8 cellular contexts compared by ENCODE assay signal in genomic region chr5:132813599-132814440, GRCh38. TPM values are rescaled to one million over a fixed set of nuclear protein-coding genes. Genes with fewer than 3 reads are reported as not detected.
DNase-seq lines count a peak whose midpoint lies in the region; ATAC-seq and TF ChIP-seq lines count a peak whose summit lies in the region.

No MANE protein-coding gene starts in this region.

- H3K9ac ChIP-seq in GM23248, result no peak overlapping the region

- TF ChIP-seq CTCF in AG04450 (IDR thresholded peaks at IDR 0.05; ENCODE audit: low read depth, low read length), result no peak

- H2AFZ ChIP-seq in GM23248, result peak overlapping the region; percentile 63

- H3K4me3 ChIP-seq in AG04450 (ENCODE audit: low read depth, low read length) (peak overlapping the region; percentile 44; the same call in 1 of the 2 replicates), GM23248 (peak overlapping the region; percentile 34; the same call in 1 of the 2 replicates), right cardiac atrium (ENCODE audit: low read length) (peak overlapping the region; percentile 57), skeletal muscle cell (ENCODE audit: low read depth, low read length) (peak overlapping the region; percentile 26)

- in situ Hi-C loops in GM23248 (cut with MboI), result loop anchor here (25.0 kb wide), 1 partner anchor 427 kb away; no protein-coding TSS in a partner anchor

- POLR2A ChIA-PET in AG04450 (lab: Yijun Ruan, JAX), result no interaction called here

- no peaks in the 10 kb centered on the region for H3K36me3 ChIP-seq in GM23248 (ENCODE audit: low read depth)

- WGBS in GM23248 (ENCODE audit: low coverage in 1 of 2, low lambda C conversion rate in 2 of 2, missing lambda C conversion rate in 2 of 2), 2 experiments, result 8 to 9% methylated on average over 67 to 77 of the region's 99 CpGs
- WGBS in right cardiac atrium, result 4% methylated on average over 99 of the region's 99 CpGs

- H3K9me3 ChIP-seq in AG04450 (ENCODE audit: control insufficient read depth, insufficient read depth, low read length) (no peaks in the 10 kb centered on the region; the same call in 1 of the 2 replicates), GM23248 (ENCODE audit: low read depth) (no peaks in the 10 kb centered on the region), right cardiac atrium (ENCODE audit: control insufficient read depth, low read length) (no peaks in the 10 kb centered on the region)

- H3F3A ChIP-seq in GM23248 (ENCODE audit: insufficient read depth), result peaks cover 10% of the 10 kb centered on the region

- CTCF ChIA-PET in AG04450 (lab: Charles Lee), result interaction anchor here (2.1 kb wide), 1 partner anchor 59 kb away, joined by 6 read pairs; no protein-coding TSS in a partner anchor

- intact Hi-C loops in right cardiac atrium (cut with DNase I), result loop anchor here in 1 of 4 donors (10.0 kb wide), 1 partner anchor 49 kb away; no protein-coding TSS in a partner anchor

- H3K27ac ChIP-seq in AG04450 (ENCODE audit: low read depth, low read length), result no peak overlapping the region
- H3K27ac ChIP-seq in GM23248, result no peak overlapping the region
- no peak overlapping the region for H3K27ac ChIP-seq in right cardiac atrium (ENCODE audit: low read length)

- no peaks in the 10 kb centered on the region for H4K20me1 ChIP-seq in GM23248 (ENCODE audit: insufficient read depth)

- ATAC-seq in right cardiac atrium (peak; percentile 60 to 68), GM21786 (IDR thresholded peaks at IDR 0.05; ENCODE audit: unreplicated experiment) (no peak)

- H3K27me3 ChIP-seq in AG04450 (ENCODE audit: control insufficient read depth, insufficient read depth, low read length) (peaks cover 21% of the 10 kb centered on the region), GM23248 (replicated peaks; ENCODE audit: insufficient read depth) (peaks cover 23% of the 10 kb centered on the region), right cardiac atrium (ENCODE audit: control insufficient read depth, insufficient read depth) (no peaks in the 10 kb centered on the region)

- no peaks in the 10 kb centered on the region for H3K9me2 ChIP-seq in GM23248 (ENCODE audit: insufficient read depth)

- no peaks in the 10 kb centered on the region for H3K79me2 ChIP-seq in GM23248 (ENCODE audit: insufficient read depth)

- no peak overlapping the region for H3K4me2 ChIP-seq in GM23248 (ENCODE audit: unreplicated experiment)

- no peak for DNase-seq in AG04450 (ENCODE audit: low read depth, low spot score)
- peak; percentile 47 for DNase-seq in GM23248
- DNase-seq in activated naive CD4-positive, alpha-beta T cell treated with Interleukin-2 at 50 U/mL for 16 hours, result peak; percentile 29
- DNase-seq in right cardiac atrium, result peak in 2 of 3 donors; percentile 61 to 67
- no peak for DNase-seq in skeletal muscle cell (ENCODE audit: low read depth)
- no peak for DNase-seq in SHP77 treated with DMSO at 0.1 percent for 48 hours (lab: John Stamatoyannopoulos, UW)
- no peak for DNase-seq in mesenteric fat pad (ENCODE audit: low spot score)

- peaks cover 8% of the 10 kb centered on the region; the same call in 1 of the 2 replicates for H3K4me1 ChIP-seq in GM23248 (ENCODE audit: insufficient read depth)
- H3K4me1 ChIP-seq in right cardiac atrium (ENCODE audit: control insufficient read depth, insufficient read depth, low read length), result no peaks in the 10 kb centered on the region

RNA-seq across cellular contexts. Expression of gene SOWAHA, which starts 0.7 kb away (rescaled TPM):
- polyA plus RNA-seq in AG04450 (2011; rRNA removed), result 0.05 TPM in 1 of 2 replicates, not detected in the other
- polyA minus RNA-seq in AG04450 (2011; rRNA and poly(A)+ RNA removed), result 0.05 TPM in 1 of 2 replicates, not detected in the other
- total RNA-seq in GM23248 (2014; rRNA removed; shearing (Covaris generic)), result not detected in 2 replicates
- polyA plus RNA-seq in GM23248 (2016; fragmentation: Nextera tagmentation; extraction: Ambion mirVana), result not detected in 2 replicates
- total RNA-seq in right cardiac atrium, result under 1 TPM in 1 of 4 donors, not detected in 3; 0.11 TPM
- 0.05 TPM for polyA plus RNA-seq in right cardiac atrium
- total RNA-seq in mesenteric fat pad, result not detected

RNA-seq across cellular contexts. Expression of gene SHROOM1, which starts 16.6 kb away (rescaled TPM):
- 4.5 and 6.0 TPM in 2 replicates for polyA plus RNA-seq in AG04450 (2011; rRNA removed)
- polyA minus RNA-seq in AG04450 (2011; rRNA and poly(A)+ RNA removed), result 7.6 and 8.0 TPM in 2 replicates
- 9.9 and 13.2 TPM in 2 replicates for total RNA-seq in GM23248 (2014; rRNA removed; shearing (Covaris generic))
- 3.8 and 3.9 TPM in 2 replicates for polyA plus RNA-seq in GM23248 (2016; fragmentation: Nextera tagmentation; extraction: Ambion mirVana)
- 1 to 10 TPM; 2.9 to 5.3 (median 4.2) TPM for total RNA-seq in right cardiac atrium
- polyA plus RNA-seq in right cardiac atrium, result 2.9 TPM
- total RNA-seq in mesenteric fat pad, result 10.6 TPM

RNA-seq across cellular contexts. Expression of gene SEPTIN8, which starts 36.8 kb away (rescaled TPM):
- polyA plus RNA-seq in AG04450 (2011; rRNA removed) (62.4 and 70.0 TPM in 2 replicates), GM23248 (2016; fragmentation: Nextera tagmentation; extraction: Ambion mirVana) (26.9 and 28.8 TPM in 2 replicates), right cardiac atrium (17.7 TPM)
- polyA minus RNA-seq in AG04450 (2011; rRNA and poly(A)+ RNA removed), result 49.2 and 55.2 TPM in 2 replicates
- total RNA-seq in GM23248 (2014; rRNA removed; shearing (Covaris generic)), result 36.5 and 41.9 TPM in 2 replicates
- total RNA-seq in right cardiac atrium (10 to 100 TPM; 25.8 to 33.7 (median 31.0) TPM), mesenteric fat pad (33.4 TPM)

RNA-seq across cellular contexts. Expression of gene GDF9, which starts 52.4 kb away (rescaled TPM):
- polyA plus RNA-seq in AG04450 (2011; rRNA removed) (0.14 and 0.15 TPM in 2 replicates), GM23248 (2016; fragmentation: Nextera tagmentation; extraction: Ambion mirVana) (not detected in 2 replicates), right cardiac atrium (0.18 TPM)
- polyA minus RNA-seq in AG04450 (2011; rRNA and poly(A)+ RNA removed), result 0.17 TPM in 1 of 2 replicates, not detected in the other
- total RNA-seq in GM23248 (2014; rRNA removed; shearing (Covaris generic)), result 0.32 TPM in 1 of 2 replicates, not detected in the other
- total RNA-seq in right cardiac atrium (under 1 TPM in 3 of 4 donors, not detected in 1; 0.09 to 0.54 (median 0.14) TPM), mesenteric fat pad (not detected)

RNA-seq across cellular contexts. Expression of gene UQCRQ, which starts 52.6 kb away (rescaled TPM):
- polyA plus RNA-seq in AG04450 (2011; rRNA removed) (318 and 329 TPM in 2 replicates), GM23248 (2016; fragmentation: Nextera tagmentation; extraction: Ambion mirVana) (1,006 and 1,056 TPM in 2 replicates), right cardiac atrium (1,317 TPM)
- 18.5 and 20.0 TPM in 2 replicates for polyA minus RNA-seq in AG04450 (2011; rRNA and poly(A)+ RNA removed)
- 77.9 and 138 TPM in 2 replicates for total RNA-seq in GM23248 (2014; rRNA removed; shearing (Covaris generic))
- total RNA-seq in right cardiac atrium (1,000 to 10,000 TPM in 2 of 4 donors, 100 to 1,000 TPM in 2; 978 to 1,175 (median 1,022) TPM), mesenteric fat pad (391 TPM)

Comparison
In these comparisons a context has a peak if more than half of its experiments do, and no peak if none do; other contexts are left out.
1. DNase-seq: peak in GM23248 (single experiment), activated naive CD4-positive, alpha-beta T cell treated with Interleukin-2 at 50 U/mL for 16 hours (single experiment) and right cardiac atrium (2 of 3); none in AG04450 (single experiment), skeletal muscle cell (single experiment), SHP77 treated with DMSO at 0.1 percent for 48 hours (single experiment) and mesenteric fat pad (single experiment).
2. Peak in every context shown above with its lines, with median percentiles within 50 percentile points of each other: H3K4me3 ChIP-seq.